In genomic region chr3:37050242-37050641, GRCh38 we compare ENCODE assay signal across 21 cellular contexts. TPM values are rescaled to one million over a fixed set of nuclear protein-coding genes. Genes with fewer than 3 reads are reported as not detected.
DNase-seq lines count a peak whose midpoint lies in the region; ATAC-seq and TF ChIP-seq lines count a peak whose summit lies in the region.
"Had no signal": no experiment of that assay in that cellular context is flagged by ENCODE, and none has a peak within 500 bp of the region (broad histone marks: within the 10 kb centered on the region; RNA-seq: fewer than 3 reads in every experiment).

No MANE protein-coding gene starts in this region.

- H3K36me3 ChIP-seq in SK-N-SH (replicated peaks in 1 of 2; ENCODE audit: control insufficient read depth in 1 of 2, insufficient read depth in 2 of 2, low read length in 1 of 2) (peaks cover 73 to 74% of the 10 kb centered on the region in 2 experiments), ascending aorta (peaks cover 36 to 65% of the 10 kb centered on the region in 2 donors), tibial artery (peaks cover 54 to 60% (median 55%) of the 10 kb centered on the region in 3 donors), spleen (peaks cover 0 to 100% (median 78%) of the 10 kb centered on the region in 6 donors)

- no peak for TF ChIP-seq POLR2A in spleen (IDR thresholded peaks at IDR 0.05)

- H2AFZ ChIP-seq in SK-N-SH (ENCODE audit: low read depth) = no peak overlapping the region

- POLR2A ChIA-PET in SK-N-SH (lab: Yijun Ruan, JAX) = no interaction called here

- WGBS in SK-N-SH (ENCODE audit: low lambda C conversion rate) = 100% methylated on average over 1 of the region's 1 CpG
- WGBS in spleen, 5 donors = 93 to 100% (median 98%) methylated on average over 1 of the region's 1 CpG

- H3K4me1 ChIP-seq in SK-N-SH (ENCODE audit: control insufficient read depth in 1 of 2, insufficient read depth in 2 of 2, low read depth in 1 of 2, low read length in 1 of 2) (peaks cover 8 to 17% of the 10 kb centered on the region in 2 experiments), ascending aorta (peaks cover 11 to 41% of the 10 kb centered on the region in 2 donors), tibial artery (peaks cover 0 to 62% (median 31%) of the 10 kb centered on the region in 4 donors), spleen (peaks cover 0 to 20% (median 5%) of the 10 kb centered on the region in 6 donors)

- DNase-seq in SK-N-SH (peak; percentile 38), ascending aorta (ENCODE audit: low spot score in 2 of 2) (no peak), tibial artery (no peak), HPDE6-E6E7 (ENCODE audit: extremely low spot score) (no peak), KG1 (lab: John Stamatoyannopoulos, UW) (no peak), spleen (no peak)
- DNase-seq: ACHN; activated CD4-positive, alpha-beta memory T cell treated with anti-CD3 and anti-CD28 coated beads, Interleukin-2, amount 10 ng/mL, durations not matched to agents 7 days and 5 days; activated naive CD8-positive, alpha-beta T cell treated with anti-CD3 and anti-CD28 coated beads, Interleukin-2, amount 10 ng/mL, durations not matched to agents 7 days and 5 days; activated T-cell treated with anti-CD3 and anti-CD28 coated beads, Interleukin-2, amount 50 U/mL, for 4 hours; CD4-positive, alpha-beta T cell; glutamatergic neuron; immature natural killer cell; stimulated activated CD4-positive, alpha-beta T cell treated with anti-CD3 and anti-CD28 coated beads, Interleukin-12 subunit alpha, Interleukin-12 subunit beta, amount 100 ng/mL, for 4 hours; stimulated activated naive B cell treated with anti-CD40 and anti-IgM and Interleukin-4, amounts not matched to agents 10 μg/mL and 1 μg/mL and 100 μg/mL, for 72 hours; WERI-Rb-1 had no signal

- H3K27ac ChIP-seq in SK-N-SH (ENCODE audit: low read depth in 2 of 2, low read length in 1 of 2) = peak overlapping the region in 1 of 2 experiments; percentile 36; a peak in 1 of 4 replicates
- H3K27ac ChIP-seq in ascending aorta = peak overlapping the region; percentile 55 to 64
- H3K27ac ChIP-seq in layer of hippocampus (ENCODE audit: low read depth, low read length) = peak overlapping the region; percentile 16
- H3K27ac ChIP-seq in tibial artery = peak overlapping the region; percentile 27 to 53
- H3K27ac ChIP-seq in spleen = peak overlapping the region in 2 of 8 donors; percentile 18 to 37
- H3K27ac ChIP-seq: esophagus muscularis mucosa, WERI-Rb-1 had no signal

- peaks cover 31% of the 10 kb centered on the region for H3F3A ChIP-seq in SK-N-SH (replicated peaks; ENCODE audit: insufficient read depth)

- H3K9me3 ChIP-seq in SK-N-SH (no peaks in the 10 kb centered on the region), ascending aorta (no peaks in the 10 kb centered on the region), tibial artery (no peaks in the 10 kb centered on the region), spleen (no peaks in the 10 kb centered on the region)
- H3K9me3 ChIP-seq: esophagus muscularis mucosa, prostate gland had no signal

- H4K20me1 ChIP-seq in SK-N-SH (ENCODE audit: insufficient read depth) = no peaks in the 10 kb centered on the region

- no peak; a peak in 1 of 4 replicates for TF ChIP-seq EP300 in SK-N-SH (IDR thresholded peaks at IDR 0.05; ENCODE audit: borderline replicate concordance in 1 of 2, low read depth in 1 of 2, low read length in 1 of 2)

- H3K9ac ChIP-seq in SK-N-SH = no peak overlapping the region

- CTCF ChIA-PET in SK-N-SH (lab: Yijun Ruan, JAX) = no interaction called here

- H3K9me2 ChIP-seq in SK-N-SH = no peaks in the 10 kb centered on the region

- no peak overlapping the region for H3K4me2 ChIP-seq in SK-N-SH

- H3K27me3 ChIP-seq in SK-N-SH (ENCODE audit: insufficient read depth) (no peaks in the 10 kb centered on the region), ascending aorta (no peaks in the 10 kb centered on the region), layer of hippocampus (ENCODE audit: control insufficient read depth, insufficient read depth, low read length) (no peaks in the 10 kb centered on the region), tibial artery (no peaks in the 10 kb centered on the region), spleen (replicated peaks in 1 of 7) (no peaks in the 10 kb centered on the region)
- H3K27me3 ChIP-seq: esophagus muscularis mucosa had no signal

- H3K4me3 ChIP-seq in SK-N-SH (ENCODE audit: low read depth in 2 of 2, low read length in 1 of 2) (no peak overlapping the region), ascending aorta (no peak overlapping the region), tibial artery (no peak overlapping the region), spleen (no peak overlapping the region)
- H3K4me3 ChIP-seq: esophagus muscularis mucosa, prostate gland had no signal

- no peak for TF ChIP-seq CTCF in SK-N-SH (IDR thresholded peaks at IDR 0.05)
- no peak for TF ChIP-seq CTCF in ascending aorta (IDR thresholded peaks at IDR 0.05)
- TF ChIP-seq CTCF in tibial artery (IDR thresholded peaks at IDR 0.05) = no peak
- no peak for TF ChIP-seq CTCF in spleen (IDR thresholded peaks at IDR 0.05 in 8 of 11, conservative IDR thresholded peaks at IDR 0.05 in 3 of 11)

- no peak for TF ChIP-seq RAD21 in SK-N-SH (IDR thresholded peaks at IDR 0.05; ENCODE audit: low read length)

- intact Hi-C loops in ascending aorta (cut with DNase I) = loop anchor here (5.0 kb wide), 1 partner anchor 58 kb away; the partner anchor contains the start of genes EPM2AIP1 and MLH1
- intact Hi-C loops in tibial artery (cut with DNase I; ENCODE audit: low total_unique reads) = no loop called here
- intact Hi-C loops in spleen (cut with DNase I; ENCODE audit: low total_unique reads) = no loop called here

- no peak for ATAC-seq in SK-N-SH treated with all-trans-retinoic acid at 6 μM for 48 hours
- ATAC-seq: activated T-cell treated with anti-CD3 and anti-CD28 coated beads, Interleukin-2, amount 50 U/mL, for 4 hours; natural killer cell treated with Interleukin-12 subunit alpha and Interleukin-12 subunit beta and Interleukin-15 and Interleukin-18, amount 100 ng/mL, for 72 hours; stimulated activated naive B cell treated with anti-CD40 and anti-IgM and Interleukin-4, amounts not matched to agents 10 μg/mL and 1 μg/mL and 100 μg/mL, for 72 hours had no signal

- no peaks in the 10 kb centered on the region for H3K79me2 ChIP-seq in SK-N-SH (ENCODE audit: insufficient read depth)

TF ChIP-seq in SK-N-SH, 30 proteins besides CTCF, POLR2A, EP300 and RAD21 (continues in another document):
- no peak for TF ChIP-seq RFX5 (IDR thresholded peaks at IDR 0.05; ENCODE audit: low read length)
- peak; percentile 25; the same call in 1 of the 2 replicates for TF ChIP-seq MXI1 (IDR thresholded peaks at IDR 0.05; ENCODE audit: low read depth, low read length)
- TF ChIP-seq, protein P1, sequence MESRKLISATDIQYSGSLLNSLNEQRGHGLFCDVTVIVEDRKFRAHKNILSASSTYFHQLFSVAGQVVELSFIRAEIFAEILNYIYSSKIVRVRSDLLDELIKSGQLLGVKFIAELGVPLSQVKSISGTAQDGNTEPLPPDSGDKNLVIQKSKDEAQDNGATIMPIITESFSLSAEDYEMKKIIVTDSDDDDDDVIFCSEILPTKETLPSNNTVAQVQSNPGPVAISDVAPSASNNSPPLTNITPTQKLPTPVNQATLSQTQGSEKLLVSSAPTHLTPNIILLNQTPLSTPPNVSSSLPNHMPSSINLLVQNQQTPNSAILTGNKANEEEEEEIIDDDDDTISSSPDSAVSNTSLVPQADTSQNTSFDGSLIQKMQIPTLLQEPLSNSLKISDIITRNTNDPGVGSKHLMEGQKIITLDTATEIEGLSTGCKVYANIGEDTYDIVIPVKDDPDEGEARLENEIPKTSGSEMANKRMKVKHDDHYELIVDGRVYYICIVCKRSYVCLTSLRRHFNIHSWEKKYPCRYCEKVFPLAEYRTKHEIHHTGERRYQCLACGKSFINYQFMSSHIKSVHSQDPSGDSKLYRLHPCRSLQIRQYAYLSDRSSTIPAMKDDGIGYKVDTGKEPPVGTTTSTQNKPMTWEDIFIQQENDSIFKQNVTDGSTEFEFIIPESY (IDR thresholded peaks at IDR 0.05; ENCODE audit: borderline replicate concordance, low read depth) = no peak

TF ChIP-seq in SK-N-SH treated with all-trans-retinoic acid at 6 μM for 48 hours, 23 proteins besides CTCF, POLR2A, EP300 and RAD21 (continues in another document):
- TF ChIP-seq TOX (CRISPR knock-in tag; IDR thresholded peaks at IDR 0.05; ENCODE audit: borderline replicate concordance) (no peak), ZNF70 (CRISPR knock-in tag; IDR thresholded peaks at IDR 0.05) (no peak), PPARA (CRISPR knock-in tag; IDR thresholded peaks at IDR 0.05; ENCODE audit: borderline replicate concordance) (no peak)
- TF ChIP-seq, protein P2, sequence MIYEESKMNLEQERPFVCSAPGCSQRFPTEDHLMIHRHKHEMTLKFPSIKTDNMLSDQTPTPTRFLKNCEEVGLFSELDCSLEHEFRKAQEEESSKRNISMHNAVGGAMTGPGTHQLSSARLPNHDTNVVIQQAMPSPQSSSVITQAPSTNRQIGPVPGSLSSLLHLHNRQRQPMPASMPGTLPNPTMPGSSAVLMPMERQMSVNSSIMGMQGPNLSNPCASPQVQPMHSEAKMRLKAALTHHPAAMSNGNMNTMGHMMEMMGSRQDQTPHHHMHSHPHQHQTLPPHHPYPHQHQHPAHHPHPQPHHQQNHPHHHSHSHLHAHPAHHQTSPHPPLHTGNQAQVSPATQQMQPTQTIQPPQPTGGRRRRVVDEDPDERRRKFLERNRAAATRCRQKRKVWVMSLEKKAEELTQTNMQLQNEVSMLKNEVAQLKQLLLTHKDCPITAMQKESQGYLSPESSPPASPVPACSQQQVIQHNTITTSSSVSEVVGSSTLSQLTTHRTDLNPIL (CRISPR knock-in tag; IDR thresholded peaks at IDR 0.05; ENCODE audit: low read depth) = no peak

RNA-seq across cellular contexts. Expression of gene MLH1, which starts 56.9 kb away (rescaled TPM):
- 24.0 and 30.2 TPM in 2 replicates for polyA plus RNA-seq in SK-N-SH (2012; rRNA removed)
- polyA plus RNA-seq in SK-N-SH (2012; cell fraction: cytosol; rRNA removed) = 29.9 and 30.0 TPM in 2 replicates
- 22.7 and 23.9 TPM in 2 replicates for polyA plus RNA-seq in SK-N-SH (2012; cell fraction: nucleus; rRNA removed)
- 18.0 TPM for total RNA-seq in ascending aorta
- total RNA-seq in spleen = 10 to 100 TPM; 28.6 to 38.8 (median 35.7) TPM
- polyA plus RNA-seq in spleen = 10 to 100 TPM; 16.6 to 21.8 (median 17.7) TPM

RNA-seq across cellular contexts. Expression of gene EPM2AIP1, which starts 57.3 kb away (rescaled TPM):
- polyA plus RNA-seq in SK-N-SH (2012; rRNA removed) (4.7 and 6.5 TPM in 2 replicates), spleen (1 to 10 TPM; 4.9 to 5.4 (median 5.0) TPM)
- 5.2 and 5.7 TPM in 2 replicates for polyA plus RNA-seq in SK-N-SH (2012; cell fraction: cytosol; rRNA removed)
- 7.8 and 14.2 TPM in 2 replicates for polyA plus RNA-seq in SK-N-SH (2012; cell fraction: nucleus; rRNA removed)
- total RNA-seq in ascending aorta (1.9 TPM), spleen (10 to 100 TPM; 14.6 to 31.3 (median 25.4) TPM)
